ENCODE assay signal across 23 cellular contexts in the genomic region with DNA sequence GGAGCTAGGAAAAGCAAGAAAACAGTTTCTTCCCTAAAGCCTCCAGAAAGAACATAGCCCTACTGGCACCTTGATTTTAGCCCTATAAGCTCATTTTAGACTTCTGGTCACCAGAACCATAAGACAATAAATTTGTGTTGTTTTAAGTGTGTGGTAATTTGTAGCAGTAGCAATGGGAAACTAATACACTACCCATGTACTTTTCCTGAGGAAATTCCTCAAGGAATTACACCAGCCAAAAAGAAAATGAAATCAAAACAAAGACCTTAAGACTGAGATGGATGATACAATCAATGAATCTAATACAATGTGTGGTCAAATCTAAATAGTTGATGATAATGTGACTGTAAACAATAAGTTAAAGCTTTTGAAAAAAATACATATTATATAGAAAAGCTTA. TPM values are rescaled to one million over a fixed set of nuclear protein-coding genes. Genes with fewer than 3 reads are reported as not detected.
DNase-seq lines count a peak whose midpoint lies in the region; ATAC-seq, FAIRE-seq and TF ChIP-seq lines count a peak whose summit lies in the region.
"Had no signal": no experiment of that assay in that cellular context is flagged by ENCODE, and none has a peak within 500 bp of the region (broad histone marks: within the 10 kb centered on the region; RNA-seq: fewer than 3 reads in every experiment).

No MANE protein-coding gene starts in this region.

- no peak overlapping the region for H3K27ac ChIP-seq in ACC112 (ENCODE audit: low read depth, low read length)
- H3K27ac ChIP-seq in IMR-90 (ENCODE audit: insufficient read depth, low read length): no peak overlapping the region
- no peak overlapping the region for H3K27ac ChIP-seq in osteoblast (ENCODE audit: low read depth, low read length)
- H3K27ac ChIP-seq in small intestine (ENCODE audit: low read depth in 1 of 2, low read length in 1 of 2): no peak overlapping the region
- H3K27ac ChIP-seq: BLaER1, KMS-11, PC-9, SJCRH30 had no signal

- no peak overlapping the region for H4K5ac ChIP-seq in IMR-90 (ENCODE audit: low read depth, low read length)

- H3K23ac ChIP-seq in IMR-90 (ENCODE audit: low read depth, low read length): no peak overlapping the region

- H2AFZ ChIP-seq in ACC112 (ENCODE audit: low read length, unreplicated experiment) (no peak overlapping the region), IMR-90 (replicated peaks; ENCODE audit: low read length, poor library complexity) (no peak overlapping the region), osteoblast (ENCODE audit: low read length) (no peak overlapping the region)
- H2AFZ ChIP-seq: PC-9 had no signal

- DNase-seq in IMR-90 (no peak), dermis blood vessel endothelial cell (peak; percentile 49), osteoblast (ENCODE audit: insufficient read length, low spot score, missing footprints) (peak; percentile 34), KG1 (lab: John Stamatoyannopoulos, UW) (no peak), small intestine (no peak), activated T-cell treated with anti-CD3 and anti-CD28 coated beads for 4 hours (no peak), SW480 (ENCODE audit: low spot score) (no peak)
- DNase-seq: 8988T; CD4-positive, CD25-positive, alpha-beta regulatory T cell; MM.1S; NCI-H1048; NCI-H1417 treated with DMSO at 0.1 percent for 48 hours; NCI-H187; NCI-H524 treated with DMSO at 0.1 percent for 48 hours; NCI-H82; PC-9; SJCRH30 had no signal

- no peaks in the 10 kb centered on the region for H3K9me3 ChIP-seq in IMR-90 (ENCODE audit: control insufficient read depth, insufficient read depth, low read length)
- no peaks in the 10 kb centered on the region for H3K9me3 ChIP-seq in osteoblast (ENCODE audit: low read depth, low read length)
- no peaks in the 10 kb centered on the region for H3K9me3 ChIP-seq in small intestine (ENCODE audit: control insufficient read depth, low read depth)
- H3K9me3 ChIP-seq: SJCRH30 had no signal

- H4K20me1 ChIP-seq in IMR-90 (ENCODE audit: insufficient read depth, low read length) (no peaks in the 10 kb centered on the region), osteoblast (ENCODE audit: insufficient read depth, low read length) (peaks cover 5% of the 10 kb centered on the region)

- peaks cover 3% of the 10 kb centered on the region for H3K4me1 ChIP-seq in ACC112 (ENCODE audit: control insufficient read depth, insufficient read depth, low read length, unreplicated experiment)
- no peaks in the 10 kb centered on the region for H3K4me1 ChIP-seq in IMR-90 (ENCODE audit: control insufficient read depth, insufficient read depth, low read length)
- H3K4me1 ChIP-seq in osteoblast (ENCODE audit: insufficient read depth, low read length): no peaks in the 10 kb centered on the region
- no peaks in the 10 kb centered on the region for H3K4me1 ChIP-seq in small intestine (ENCODE audit: control insufficient read depth in 2 of 2, insufficient read depth in 1 of 2, low read depth in 1 of 2, low read length in 1 of 2)
- H3K4me1 ChIP-seq: BLaER1, SJCRH30 had no signal

- FAIRE-seq in small intestine (lab: Jason Lieb, UNC): no peak
- FAIRE-seq: H54 had no signal

- ATAC-seq in IMR-90 (ENCODE audit: low read depth): no peak
- ATAC-seq: Right ventricle myocardium inferior, SK-N-SH treated with all-trans-retinoic acid at 6 μM for 48 hours had no signal

- H3K4me2 ChIP-seq in IMR-90 (ENCODE audit: low read depth, low read length) (no peak overlapping the region), osteoblast (ENCODE audit: insufficient read depth, low read length) (no peak overlapping the region)
- H3K4me2 ChIP-seq: BLaER1, KMS-11, PC-9 had no signal

- no peak for TF ChIP-seq CTCF in IMR-90 (conservative IDR thresholded peaks at IDR 0.05; ENCODE audit: low read depth, low read length)
- TF ChIP-seq CTCF in osteoblast (IDR thresholded peaks at IDR 0.05; ENCODE audit: extremely low read depth, low read depth, low read length): no peak

- H2BK15ac ChIP-seq in IMR-90 (ENCODE audit: low read depth, low read length): no peak overlapping the region

- peak overlapping the region; percentile 62; the same call in 1 of the 2 replicates for H4K91ac ChIP-seq in IMR-90 (ENCODE audit: insufficient read depth, low read depth, low read length)

- TF ChIP-seq RAD21 in IMR-90 (IDR thresholded peaks at IDR 0.05; ENCODE audit: low read length): no peak

- in situ Hi-C loops in IMR-90 (cut with MboI; ENCODE audit: low sequenced_read_pairs): no loop called here

- 0 out of 4 replicates have a peak overlapping the region, but pooled peaks of 1 of the 2 experiments have one; percentile 16 for H4K8ac ChIP-seq in IMR-90 (ENCODE audit: low read depth in 2 of 2, low read length in 2 of 2)

- no peak overlapping the region for H3K4ac ChIP-seq in IMR-90 (ENCODE audit: low read depth, low read length)

- POLR2A ChIA-PET in IMR-90 (lab: Charles Lee; ENCODE audit: unreplicated experiment): no interaction called here

- H3K14ac ChIP-seq in IMR-90 (replicated peaks; ENCODE audit: low read depth, low read length): peak overlapping the region; percentile 40; the same call in 1 of the 2 replicates

- BruUV-seq in IMR-90 (replicated peaks; lab: Mats Ljungman, UMichigan): no TSS peak

- H2AK9ac ChIP-seq in IMR-90 (replicated peaks; ENCODE audit: low read depth, low read length, poor library complexity): no peak overlapping the region

- no peak overlapping the region for H2BK5ac ChIP-seq in IMR-90 (ENCODE audit: low read depth, low read length, poor library complexity, severe bottlenecking)

- H2BK20ac ChIP-seq in IMR-90 (ENCODE audit: low read depth, low read length): peak overlapping the region; percentile 71; the same call in 1 of the 2 replicates

- H3K27me3 ChIP-seq in ACC112 (ENCODE audit: insufficient read depth, low read length) (no peaks in the 10 kb centered on the region), IMR-90 (ENCODE audit: control insufficient read depth, insufficient read depth, low read length) (no peaks in the 10 kb centered on the region), osteoblast (ENCODE audit: insufficient read depth, low read length) (no peaks in the 10 kb centered on the region), small intestine (ENCODE audit: control insufficient read depth in 2 of 2, insufficient read depth in 2 of 2, low read length in 2 of 2) (no peaks in the 10 kb centered on the region)
- H3K27me3 ChIP-seq: BLaER1, SJCRH30 had no signal

- no peak for TF ChIP-seq POLR2A in IMR-90 (IDR thresholded peaks at IDR 0.05; ENCODE audit: low read depth, low read length)

- H2BK120ac ChIP-seq in IMR-90 (ENCODE audit: low read depth, low read length): no peak overlapping the region

- H3K79me1 ChIP-seq in IMR-90 (ENCODE audit: low read depth in 1 of 2, low read length in 2 of 2): peaks cover 14 to 42% of the 10 kb centered on the region in 2 experiments; a peak in 3 of 4 replicates

- no peaks in the 10 kb centered on the region for H3K9me1 ChIP-seq in IMR-90 (ENCODE audit: insufficient read depth, low read length)

- dilution Hi-C loops in IMR-90 (cut with HindIII; ENCODE audit: low sequenced_read_pairs, unreplicated experiment): no loop called here

- peaks cover 13% of the 10 kb centered on the region for H3K36me3 ChIP-seq in ACC112 (ENCODE audit: insufficient read depth, low read length)
- H3K36me3 ChIP-seq in IMR-90 (ENCODE audit: control insufficient read depth, insufficient read depth, low read length): peaks cover 11% of the 10 kb centered on the region
- H3K36me3 ChIP-seq in osteoblast (ENCODE audit: insufficient read depth, low read length): peaks cover 14% of the 10 kb centered on the region
- peaks cover 0 to 2% of the 10 kb centered on the region in 2 donors for H3K36me3 ChIP-seq in small intestine (ENCODE audit: control insufficient read depth in 2 of 2, insufficient read depth in 2 of 2, low read length in 2 of 2)

- H3K79me2 ChIP-seq in ACC112 (ENCODE audit: control insufficient read depth, insufficient read depth, low read length, unreplicated experiment) (no peaks in the 10 kb centered on the region), osteoblast (ENCODE audit: insufficient read depth, low read length) (peaks cover 33% of the 10 kb centered on the region)

- H3K56ac ChIP-seq in IMR-90 (ENCODE audit: extremely low read depth, insufficient read depth, low read length): no peak overlapping the region

- CTCF ChIA-PET in IMR-90 (lab: Yijun Ruan, JAX): no interaction called here

- H3K9ac ChIP-seq in IMR-90 (ENCODE audit: low read depth, low read length): no peak overlapping the region
- H3K9ac ChIP-seq: BLaER1, KMS-11 had no signal

- no peak overlapping the region for H2AK5ac ChIP-seq in IMR-90 (ENCODE audit: low read depth, low read length)

- no peak overlapping the region for H3K18ac ChIP-seq in IMR-90 (ENCODE audit: low read depth, low read length)

- intact Hi-C loops in IMR-90 (cut with micrococcal nuclease): no loop called here

- H3K4me3 ChIP-seq in ACC112 (ENCODE audit: low read depth, low read length) (0 out of 2 replicates have a peak overlapping the region, but pooled peaks have one; percentile 9), IMR-90 (ENCODE audit: insufficient read depth, low read depth, low read length) (no peak overlapping the region), osteoblast (ENCODE audit: insufficient read depth, low read length) (no peak overlapping the region), small intestine (ENCODE audit: low read depth in 1 of 2, low read length in 2 of 2) (no peak overlapping the region)
- H3K4me3 ChIP-seq: BLaER1, PC-9, SJCRH30 had no signal

TF ChIP-seq in IMR-90, 13 proteins besides CTCF, POLR2A, EP300 and RAD21 (continues in another document):
- TF ChIP-seq NFE2L2 (IDR thresholded peaks at IDR 0.05; ENCODE audit: low read depth, low read length) (no peak), MXI1 (IDR thresholded peaks at IDR 0.05; ENCODE audit: borderline replicate concordance, low read depth, low read length) (no peak), RFX5 (IDR thresholded peaks at IDR 0.05; ENCODE audit: low read depth, low read length) (no peak)

RNA-seq across cellular contexts. Expression of a gene that starts 11.8 kb away (rescaled TPM):
- total RNA-seq in IMR-90 (2012; rRNA removed): 3.4 and 7.5 TPM in 2 replicates
- polyA plus RNA-seq in IMR-90 (2012; rRNA removed): 3.8 and 5.4 TPM in 2 replicates
- 1.1 and 1.8 TPM in 2 replicates for polyA plus RNA-seq in IMR-90 (2012; cell fraction: cytosol; rRNA removed)
- polyA plus RNA-seq in IMR-90 (2012; cell fraction: nucleus; rRNA removed; ENCODE audit: low replicate concordance): 1.1 and 6.7 TPM in 2 replicates
- 6.0 and 6.7 TPM in 2 replicates for total RNA-seq in dermis blood vessel endothelial cell
- 7.6 and 8.5 TPM in 2 replicates for total RNA-seq in osteoblast
- polyA plus RNA-seq in small intestine: 1 to 10 TPM; 5.2 to 9.7 (median 8.1) TPM

RNA-seq across cellular contexts. Expression of a gene that starts 51.4 kb away (rescaled TPM):
- total RNA-seq in IMR-90 (2012; rRNA removed) (25.8 and 26.3 TPM in 2 replicates), dermis blood vessel endothelial cell (30.8 and 32.2 TPM in 2 replicates), osteoblast (13.0 and 15.3 TPM in 2 replicates)
- polyA plus RNA-seq in IMR-90 (2012; rRNA removed) (22.6 and 25.1 TPM in 2 replicates), small intestine (10 to 100 TPM; 15.7 to 25.0 (median 15.9) TPM)
- polyA plus RNA-seq in IMR-90 (2012; cell fraction: cytosol; rRNA removed): 16.8 and 20.4 TPM in 2 replicates
- polyA plus RNA-seq in IMR-90 (2012; cell fraction: nucleus; rRNA removed; ENCODE audit: low replicate concordance): 9.8 and 11.9 TPM in 2 replicates

Comparison
In these comparisons a context has a peak if more than half of its experiments do, and no peak if none do; other contexts are left out.
1. DNase-seq: peak in dermis blood vessel endothelial cell (single experiment) and osteoblast (single experiment); none in IMR-90 (single experiment), KG1 (single experiment), small intestine (single experiment), activated T-cell treated with anti-CD3 and anti-CD28 coated beads for 4 hours (single experiment) and SW480 (single experiment).